1 cellular context compared by ENCODE assay signal in the genomic region with DNA sequence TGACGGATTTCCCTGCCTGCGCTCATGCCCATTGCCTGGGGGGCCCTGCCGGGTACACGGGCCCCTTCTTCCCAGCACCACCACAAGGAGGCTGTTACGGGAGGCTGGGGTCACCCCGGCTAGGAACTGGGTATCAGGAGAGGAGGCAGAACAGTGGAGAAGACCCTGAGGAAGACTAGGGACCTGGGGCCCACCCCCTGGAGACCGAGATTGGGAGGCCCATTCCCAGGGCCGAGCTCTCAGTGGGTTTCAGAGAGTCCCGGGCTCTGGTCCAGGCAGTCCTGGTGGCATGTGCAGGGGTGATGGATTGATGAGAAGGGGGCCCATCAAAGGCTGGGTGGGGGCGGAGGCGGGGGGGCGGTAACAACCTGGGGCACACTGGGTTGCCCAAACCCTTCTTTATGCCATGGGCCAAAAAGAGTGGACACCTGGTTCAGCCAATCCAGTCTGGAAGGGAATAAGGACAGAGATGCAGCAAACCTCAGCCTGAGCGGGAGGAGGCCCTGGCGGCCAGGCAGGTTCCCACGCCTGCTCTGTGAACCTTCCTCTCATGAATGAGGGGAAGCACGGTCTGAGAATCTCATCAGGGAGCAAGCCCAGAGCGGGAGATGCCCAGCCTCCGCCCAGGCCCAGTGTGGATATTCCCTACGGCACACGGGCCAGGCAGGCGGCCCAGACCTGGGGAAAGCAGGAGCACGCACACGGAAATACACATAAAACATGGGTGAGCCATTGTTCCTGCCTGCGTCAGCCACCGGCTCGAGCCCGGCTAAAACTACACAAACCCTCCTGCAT.
TF ChIP-seq lines count a peak whose summit lies in the region.

No MANE protein-coding gene starts in this region.

TF ChIP-seq in GM12878, 131 proteins besides CTCF, POLR2A, EP300 and RAD21:
- TF ChIP-seq RFX5 (IDR thresholded peaks at IDR 0.05; ENCODE audit: low read depth, low read length) = no peak
- TF ChIP-seq, protein P1, sequence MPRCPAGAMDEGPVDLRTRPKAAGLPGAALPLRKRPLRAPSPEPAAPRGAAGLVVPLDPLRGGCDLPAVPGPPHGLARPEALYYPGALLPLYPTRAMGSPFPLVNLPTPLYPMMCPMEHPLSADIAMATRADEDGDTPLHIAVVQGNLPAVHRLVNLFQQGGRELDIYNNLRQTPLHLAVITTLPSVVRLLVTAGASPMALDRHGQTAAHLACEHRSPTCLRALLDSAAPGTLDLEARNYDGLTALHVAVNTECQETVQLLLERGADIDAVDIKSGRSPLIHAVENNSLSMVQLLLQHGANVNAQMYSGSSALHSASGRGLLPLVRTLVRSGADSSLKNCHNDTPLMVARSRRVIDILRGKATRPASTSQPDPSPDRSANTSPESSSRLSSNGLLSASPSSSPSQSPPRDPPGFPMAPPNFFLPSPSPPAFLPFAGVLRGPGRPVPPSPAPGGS (IDR thresholded peaks at IDR 0.05; ENCODE audit: borderline replicate concordance, insufficient read depth, low read depth, low read length, poor library complexity, severe bottlenecking) = no peak
- 0 out of 2 replicates have a peak, but pooled peaks have one; percentile 1 for TF ChIP-seq RB1 (IDR thresholded peaks at IDR 0.05; ENCODE audit: borderline replicate concordance)
TF ChIP-seq in GM12878: peak in this region for 1.
